In the genomic region with DNA sequence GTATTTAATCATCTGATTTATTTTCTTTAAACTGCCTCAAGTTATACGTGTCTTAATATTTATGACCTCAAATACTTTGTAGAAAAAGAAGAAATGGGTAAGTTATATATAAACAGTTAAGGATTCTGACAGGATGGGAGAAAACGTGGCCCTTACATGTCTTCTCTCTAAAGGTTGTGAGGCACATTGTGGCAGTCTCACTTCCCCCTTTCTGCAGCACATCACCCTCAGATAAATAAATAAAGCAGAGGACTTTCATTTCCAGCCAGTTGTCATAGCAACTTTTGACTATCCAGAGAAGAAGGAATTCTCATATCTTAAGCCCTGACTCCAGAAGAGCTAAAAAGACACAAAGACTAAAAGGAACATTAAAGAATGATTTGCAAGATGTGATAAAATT, we compare ENCODE assay signal across 12 cellular contexts. TPM values are rescaled to one million over a fixed set of nuclear protein-coding genes. Genes with fewer than 3 reads are reported as not detected.
DNase-seq lines count a peak whose midpoint lies in the region; ATAC-seq lines count a peak whose summit lies in the region.
"Had no signal": no experiment of that assay in that cellular context is flagged by ENCODE, and none has a peak within 500 bp of the region (broad histone marks: within the 10 kb centered on the region; RNA-seq: fewer than 3 reads in every experiment).

No MANE protein-coding gene starts in this region.

- no peaks in the 10 kb centered on the region for H3K36me3 ChIP-seq in adipocyte (ENCODE audit: control insufficient read depth, insufficient read depth, low read length, severe bottlenecking)
- H3K36me3 ChIP-seq in trophoblast cell (ENCODE audit: control insufficient read depth in 1 of 2, insufficient read depth in 2 of 2, low read length in 2 of 2) = no peaks in the 10 kb centered on the region

- no peak overlapping the region for H3K4me2 ChIP-seq in trophoblast cell (ENCODE audit: low read length)

- no peak overlapping the region for H3K18ac ChIP-seq in trophoblast cell (ENCODE audit: low read length)

- H2AK5ac ChIP-seq in trophoblast cell (ENCODE audit: low read length) = no peak overlapping the region

- H3K4me1 ChIP-seq in adipocyte (ENCODE audit: control insufficient read depth, insufficient read depth, low read length) = no peaks in the 10 kb centered on the region
- no peaks in the 10 kb centered on the region for H3K4me1 ChIP-seq in trophoblast cell (ENCODE audit: control insufficient read depth in 1 of 2, insufficient read depth in 2 of 2, low read length in 2 of 2)

- no peak overlapping the region for H3K27ac ChIP-seq in trophoblast cell (ENCODE audit: low read depth, low read length)

- no peak overlapping the region for H3K23ac ChIP-seq in trophoblast cell (ENCODE audit: low read length)

- H3K4ac ChIP-seq in trophoblast cell (ENCODE audit: low read depth, low read length) = no peak overlapping the region

- no peak overlapping the region for H3K14ac ChIP-seq in trophoblast cell (ENCODE audit: low read length)

- no peak overlapping the region for H4K91ac ChIP-seq in trophoblast cell (ENCODE audit: low read depth, low read length)

- no peak overlapping the region for H4K12ac ChIP-seq in trophoblast cell (ENCODE audit: low read depth, low read length)

- ATAC-seq in GM18508 (IDR thresholded peaks at IDR 0.05; ENCODE audit: insufficient read depth, unreplicated experiment) = peak; percentile 77
- ATAC-seq in GM21515 (IDR thresholded peaks at IDR 0.05; ENCODE audit: unreplicated experiment) = peak; percentile 98
- peak; percentile 93 for ATAC-seq in HG03280 (IDR thresholded peaks at IDR 0.05; ENCODE audit: unreplicated experiment)
- ATAC-seq: naive thymus-derived CD4-positive, alpha-beta T cell had no signal

- H2BK12ac ChIP-seq in trophoblast cell (ENCODE audit: low read length) = no peak overlapping the region

- no peak overlapping the region for H3K9ac ChIP-seq in adipocyte (ENCODE audit: low read length)
- no peak overlapping the region for H3K9ac ChIP-seq in trophoblast cell (ENCODE audit: low read length)

- H3K9me3 ChIP-seq in adipocyte (ENCODE audit: control insufficient read depth, low read length) = no peaks in the 10 kb centered on the region
- no peaks in the 10 kb centered on the region for H3K9me3 ChIP-seq in trophoblast cell (ENCODE audit: insufficient read depth, low read depth, low read length)

- DNase-seq in adipocyte (ENCODE audit: low read depth) = peak; percentile 1
- no peak for DNase-seq in GM03348 (ENCODE audit: low spot score)
- no peak for DNase-seq in NCI-H69 (lab: John Stamatoyannopoulos, UW)
- DNase-seq in trophoblast cell = no peak
- DNase-seq in NCI-H2196 treated with DMSO at 0.1 percent for 48 hours (lab: John Stamatoyannopoulos, UW; ENCODE audit: unreplicated experiment) = no peak
- DNase-seq: activated CD4-positive, alpha-beta T cell treated with anti-CD3 and anti-CD28 coated beads, Interleukin-2, amount 10 ng/mL, durations not matched to agents 7 days and 5 days; COR-L47; naive thymus-derived CD4-positive, alpha-beta T cell; NCI-H526 had no signal

- WGBS in trophoblast cell (ENCODE audit: extremely low coverage, insufficient coverage, insufficient read length) = no CpG with 5 or more reads among the region's 2 CpGs

- no peak overlapping the region for H2AFZ ChIP-seq in trophoblast cell (ENCODE audit: insufficient read depth, low read length, poor library complexity)

- H2BK120ac ChIP-seq in trophoblast cell (ENCODE audit: insufficient read depth, low read length, poor library complexity) = no peak overlapping the region

- no peak overlapping the region for H2BK5ac ChIP-seq in trophoblast cell (ENCODE audit: low read depth, low read length, poor library complexity)

- H3K27me3 ChIP-seq in adipocyte (replicated peaks; ENCODE audit: control insufficient read depth, insufficient read depth, low read length) (no peaks in the 10 kb centered on the region), trophoblast cell (ENCODE audit: insufficient read depth, low read length) (no peaks in the 10 kb centered on the region)

- H4K8ac ChIP-seq in trophoblast cell (ENCODE audit: low read depth, low read length) = no peak overlapping the region

- H3K79me2 ChIP-seq in trophoblast cell (ENCODE audit: control insufficient read depth, insufficient read depth, low read length, poor library complexity) = no peaks in the 10 kb centered on the region

- H3K4me3 ChIP-seq in adipocyte (ENCODE audit: low read length) (no peak overlapping the region), trophoblast cell (ENCODE audit: low read depth, low read length) (no peak overlapping the region)

- H3K79me1 ChIP-seq in trophoblast cell (ENCODE audit: low read length) = no peaks in the 10 kb centered on the region

RNA-seq across cellular contexts. Expression of a gene that starts 28.8 kb away (rescaled TPM):
- polyA plus RNA-seq in trophoblast cell (2013) = 6.6 and 6.9 TPM in 2 replicates
